ENCODE assay signal across 9 cellular contexts in the genomic region with DNA sequence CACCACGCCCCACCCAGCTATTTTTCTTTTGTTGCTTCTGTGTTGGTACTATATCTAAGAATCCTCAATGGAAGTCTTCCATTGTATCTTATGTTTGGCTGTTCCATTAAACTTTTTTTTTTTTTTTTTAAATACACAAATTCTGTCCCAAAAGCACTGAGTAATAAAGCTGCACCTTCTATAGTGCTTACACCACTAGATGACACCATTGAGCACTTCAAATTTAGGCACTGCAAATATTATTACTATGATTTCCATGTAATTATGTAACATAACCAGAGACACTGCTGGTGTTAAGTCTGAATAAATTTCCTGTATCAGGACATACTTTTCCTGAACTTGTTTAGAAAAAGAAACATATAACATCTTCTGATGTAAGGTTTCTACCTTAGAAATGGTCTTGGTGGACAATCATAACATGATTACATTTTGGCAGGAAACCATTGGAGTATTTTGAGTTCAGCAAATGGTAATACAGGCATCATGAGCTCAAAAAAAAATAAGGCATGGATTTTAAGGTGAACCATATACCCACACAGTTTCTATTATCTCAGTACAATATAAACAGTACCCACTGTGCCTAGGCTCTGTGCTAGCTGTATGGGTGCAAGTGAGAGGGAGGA.
DNase-seq lines count a peak whose midpoint lies in the region; ATAC-seq and TF ChIP-seq lines count a peak whose summit lies in the region.
"Had no signal": no experiment of that assay in that cellular context is flagged by ENCODE, and none has a peak within 500 bp of the region (broad histone marks: within the 10 kb centered on the region; RNA-seq: fewer than 3 reads in every experiment).

No MANE protein-coding gene starts in this region.

- ATAC-seq in activated naive CD8-positive, alpha-beta T cell treated with anti-CD3 and anti-CD28 coated beads, Interleukin-2, amount 50 U/mL, for 24 hours, result no peak
- ATAC-seq in HG02852 (IDR thresholded peaks at IDR 0.05; ENCODE audit: unreplicated experiment) (no peak), GM21528 (IDR thresholded peaks at IDR 0.05; ENCODE audit: low FRiP score, unreplicated experiment) (no peak)

- peaks cover 2% of the 10 kb centered on the region for H3K4me1 Mint-ChIP-seq in activated naive CD8-positive, alpha-beta T cell treated with anti-CD3 and anti-CD28 coated beads, Interleukin-2, amount 50 U/mL, for 24 hours

- H3K27me3 ChIP-seq in ascending aorta, result no peaks in the 10 kb centered on the region

- no peaks in the 10 kb centered on the region for H3K27me3 Mint-ChIP-seq in activated naive CD8-positive, alpha-beta T cell treated with anti-CD3 and anti-CD28 coated beads, Interleukin-2, amount 50 U/mL, for 24 hours
- H3K27me3 Mint-ChIP-seq: central memory CD8-positive, alpha-beta T cell had no signal

- H3K4me1 ChIP-seq in ascending aorta, result peaks cover 0 to 13% of the 10 kb centered on the region in 2 donors

- H3K4me3 ChIP-seq in AG09309 (ENCODE audit: control insufficient read depth, low read depth, low read length), result no peak overlapping the region
- H3K4me3 ChIP-seq in HFF-Myc (replicated peaks; ENCODE audit: low read depth, low read length), result no peak overlapping the region
- H3K4me3 ChIP-seq in ascending aorta, result no peak overlapping the region

- no peaks in the 10 kb centered on the region for H3K9me3 Mint-ChIP-seq in activated naive CD8-positive, alpha-beta T cell treated with anti-CD3 and anti-CD28 coated beads, Interleukin-2, amount 50 U/mL, for 24 hours
- H3K9me3 Mint-ChIP-seq: central memory CD8-positive, alpha-beta T cell had no signal

- H3K4me3 Mint-ChIP-seq in activated naive CD8-positive, alpha-beta T cell treated with anti-CD3 and anti-CD28 coated beads, Interleukin-2, amount 50 U/mL, for 24 hours, result no peak overlapping the region
- H3K4me3 Mint-ChIP-seq: central memory CD8-positive, alpha-beta T cell had no signal

- H3K36me3 ChIP-seq in ascending aorta, result no peaks in the 10 kb centered on the region

- no peak overlapping the region for H3K27ac ChIP-seq in ascending aorta

- DNase-seq in AG09309 (ENCODE audit: low read depth) (peak; percentile 20), HFF-Myc (ENCODE audit: extremely low read depth, low read depth) (no peak), ascending aorta (ENCODE audit: low spot score in 2 of 2) (no peak), kidney glomerular epithelial cell (lab: John Stamatoyannopoulos, UW) (peak; percentile 3), cortex of kidney (lab: John Stamatoyannopoulos, UW) (no peak)
- DNase-seq in activated naive CD8-positive, alpha-beta T cell treated with anti-CD3 and anti-CD28 coated beads, Interleukin-2, amount 50 U/mL, for 24 hours, result no peak

- intact Hi-C loops in ascending aorta (cut with DNase I), result loop anchor here (1.0 to 5.0 kb wide), 2 partner anchors 253 to 318 kb away; no protein-coding TSS in a partner anchor

- no peak overlapping the region for H3K27ac Mint-ChIP-seq in activated naive CD8-positive, alpha-beta T cell treated with anti-CD3 and anti-CD28 coated beads, Interleukin-2, amount 50 U/mL, for 24 hours

- no peaks in the 10 kb centered on the region for H3K9me3 ChIP-seq in ascending aorta

- H3K36me3 Mint-ChIP-seq in activated naive CD8-positive, alpha-beta T cell treated with anti-CD3 and anti-CD28 coated beads, Interleukin-2, amount 50 U/mL, for 24 hours (ENCODE audit: low read depth), result peaks cover 10% of the 10 kb centered on the region

- peak; percentile 64 for TF ChIP-seq CTCF in AG09309 (IDR thresholded peaks at IDR 0.05; ENCODE audit: control insufficient read depth, insufficient read depth, low read depth, low read length, missing control alignments)
- peak; percentile 50 for TF ChIP-seq CTCF in HFF-Myc (IDR thresholded peaks at IDR 0.05; ENCODE audit: low read depth, low read length, missing control alignments)
- peak; percentile 31 to 54 (median 37) for TF ChIP-seq CTCF in ascending aorta (IDR thresholded peaks at IDR 0.05)

Comparison
In these comparisons a context has a peak if more than half of its experiments do, and no peak if none do; other contexts are left out.
1. DNase-seq: peak in AG09309 (single experiment) and kidney glomerular epithelial cell (single experiment); none in HFF-Myc (single experiment), ascending aorta (0 of 2), activated naive CD8-positive, alpha-beta T cell treated with anti-CD3 and anti-CD28 coated beads, Interleukin-2, amount 50 U/mL, for 24 hours (single experiment) and cortex of kidney (single experiment).
2. Peak in every context shown above with its lines, with median percentiles within 50 percentile points of each other: CTCF ChIP-seq.